In the genomic region with DNA sequence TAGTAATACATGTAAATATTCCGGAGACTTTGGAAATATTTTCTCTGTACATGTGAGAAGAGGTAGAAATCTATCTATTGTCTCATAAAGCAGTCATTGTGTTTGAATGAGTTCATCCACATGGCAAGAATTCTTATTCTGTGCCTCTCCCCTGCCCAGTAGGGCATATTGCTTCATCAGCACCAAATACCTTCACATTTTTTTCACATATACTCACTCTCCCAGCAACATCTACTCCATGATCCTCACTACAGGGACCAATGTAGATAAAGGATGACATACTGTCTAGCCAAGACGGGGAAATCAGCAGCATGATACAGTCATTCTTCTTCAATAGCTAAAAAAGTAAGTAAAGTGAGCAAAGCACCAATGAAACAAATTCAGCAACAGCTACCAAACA, we compare ENCODE assay signal across 17 cellular contexts.
DNase-seq lines count a peak whose midpoint lies in the region; ATAC-seq and TF ChIP-seq lines count a peak whose summit lies in the region.
"Had no signal": no experiment of that assay in that cellular context is flagged by ENCODE, and none has a peak within 500 bp of the region (broad histone marks: within the 10 kb centered on the region; RNA-seq: fewer than 3 reads in every experiment).

No MANE protein-coding gene starts in this region.

- POLR2A ChIA-PET in AG04449 (lab: Yijun Ruan, JAX) = no interaction called here

- DNase-seq in AG04449 (ENCODE audit: low read depth, low spot score) = peak; percentile 70
- peak; percentile 5 for DNase-seq in HK-2 (ENCODE audit: unreplicated experiment)
- peak; percentile 68 for DNase-seq in astrocyte of the hippocampus (ENCODE audit: low read depth, low spot score)
- peak; percentile 10 for DNase-seq in hepatic stellate cell (ENCODE audit: low spot score)
- no peak for DNase-seq in NCI-H1105 (lab: John Stamatoyannopoulos, UW)
- DNase-seq in GM19240 (ENCODE audit: insufficient read length, low spot score) = no peak
- DNase-seq: activated CD4-positive, alpha-beta T cell treated with anti-CD3 and anti-CD28 coated beads for 36 hours; activated T-cell treated with anti-CD3 and anti-CD28 coated beads, Interleukin-2, amount 50 U/mL, for 72 hours; DMS79; NCI-H1048; NCI-H446 treated with DMSO at 0.1 percent for 48 hours; OCI-M1; stimulated activated CD8-positive, alpha-beta memory T cell treated with anti-CD3 and anti-CD28 coated beads, Interleukin-4, amount 100 ng/mL, for 48 hours; upper lobe of left lung had no signal

- H3K4me3 ChIP-seq in AG04449 (ENCODE audit: low read depth, low read length) = no peak overlapping the region
- H3K4me3 ChIP-seq: cardiac muscle cell, upper lobe of left lung had no signal

- no peak for TF ChIP-seq CTCF in AG04449 (IDR thresholded peaks at IDR 0.05; ENCODE audit: insufficient read depth, low read length, missing control alignments)

- ATAC-seq in HG02571 (IDR thresholded peaks at IDR 0.05; ENCODE audit: unreplicated experiment) (no peak), HG02852 (IDR thresholded peaks at IDR 0.05; ENCODE audit: unreplicated experiment) (no peak)
- ATAC-seq: activated CD4-positive, alpha-beta T cell treated with anti-CD3 and anti-CD28 coated beads for 36 hours; activated T-cell treated with anti-CD3 and anti-CD28 coated beads, Interleukin-2, amount 50 U/mL, for 72 hours had no signal

- CTCF ChIA-PET in AG04449 (lab: Yijun Ruan, JAX) = no interaction called here

Comparison
In these comparisons a context has a peak if more than half of its experiments do, and no peak if none do; other contexts are left out.
1. DNase-seq: peak in AG04449 (single experiment), HK-2 (single experiment), astrocyte of the hippocampus (single experiment) and hepatic stellate cell (single experiment); none in NCI-H1105 (single experiment) and GM19240 (single experiment).